In genomic region chr3:58681863-58682262, GRCh38 we compare ENCODE assay signal across 22 cellular contexts. TPM values are rescaled to one million over a fixed set of nuclear protein-coding genes. Genes with fewer than 3 reads are reported as not detected.
"Had no signal": no experiment of that assay in that cellular context is flagged by ENCODE, and none has a peak within 500 bp of the region (broad histone marks: within the 10 kb centered on the region; RNA-seq: fewer than 3 reads in every experiment).

No MANE protein-coding gene starts in this region.

- H3K9me3 ChIP-seq: SK-N-SH had no signal

- H3K4me3 ChIP-seq: MG63 had no signal

- FAIRE-seq: RCC 7860 had no signal

- H3K27me3 ChIP-seq: MG63 had no signal

- DNase-seq: Karpas-422, KG1, MG63, NCI-H1092, NCI-H1105 treated with DMSO at 0.1 percent for 48 hours, NCI-H1417 treated with DMSO at 0.1 percent for 48 hours, NCI-H146, NCI-H1694 treated with DMSO at 0.1 percent for 48 hours, NCI-H1930, NCI-H2081, NCI-H2107, NCI-H2227 treated with DMSO at 0.1 percent for 48 hours, NCI-H524, NCI-H526 treated with DMSO at 0.1 percent for 48 hours, NCI-H748 treated with DMSO at 0.1 percent for 48 hours, Right ventricle myocardium superior, RPMI8226, SIG-M5, SK-N-SH had no signal

- H3K9ac ChIP-seq: SK-N-SH had no signal

- H3K4me2 ChIP-seq: SK-N-SH had no signal

- H3K36me3 ChIP-seq: MG63 had no signal

RNA-seq across cellular contexts. Expression of gene FAM3D, which starts 15.3 kb away (rescaled TPM):
- total RNA-seq: NCI-H460, Right ventricle myocardium superior, SK-MEL-5 had no signal
- polyA plus RNA-seq: SK-N-SH had no signal
